ENCODE assay signal across 14 cellular contexts in the genomic region with DNA sequence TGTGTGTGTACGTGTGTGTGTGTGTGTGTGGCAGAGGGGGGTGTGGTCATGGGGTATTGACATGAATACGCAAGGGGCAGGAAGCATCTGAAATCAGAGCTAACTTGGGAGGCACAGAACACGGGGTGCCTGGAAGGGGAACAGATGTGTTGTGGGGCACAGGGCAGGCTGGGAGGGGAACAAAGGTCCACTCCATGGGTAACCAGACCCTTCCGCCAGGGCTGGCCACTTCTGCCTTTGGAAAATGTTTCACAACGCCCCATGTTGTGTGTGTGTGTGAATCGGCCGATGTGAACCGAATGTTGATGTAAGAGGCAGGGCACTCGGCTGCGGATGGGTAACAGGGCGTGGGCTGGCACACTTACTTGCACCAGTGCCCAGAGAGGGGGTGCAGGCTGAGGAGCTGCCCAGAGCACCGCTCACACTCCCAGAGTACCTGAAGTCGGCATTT. TPM values are rescaled to one million over a fixed set of nuclear protein-coding genes. Genes with fewer than 3 reads are reported as not detected.
A peak's percentile ranks its signal among the peaks of the same experiment; 100 is the strongest.
DNase-seq lines count a peak whose midpoint lies in the region; ATAC-seq and TF ChIP-seq lines count a peak whose summit lies in the region.
"Had no signal": no experiment of that assay in that cellular context is flagged by ENCODE, and none has a peak within 500 bp of the region (broad histone marks: within the 10 kb centered on the region; RNA-seq: fewer than 3 reads in every experiment).

A gene with protein sequence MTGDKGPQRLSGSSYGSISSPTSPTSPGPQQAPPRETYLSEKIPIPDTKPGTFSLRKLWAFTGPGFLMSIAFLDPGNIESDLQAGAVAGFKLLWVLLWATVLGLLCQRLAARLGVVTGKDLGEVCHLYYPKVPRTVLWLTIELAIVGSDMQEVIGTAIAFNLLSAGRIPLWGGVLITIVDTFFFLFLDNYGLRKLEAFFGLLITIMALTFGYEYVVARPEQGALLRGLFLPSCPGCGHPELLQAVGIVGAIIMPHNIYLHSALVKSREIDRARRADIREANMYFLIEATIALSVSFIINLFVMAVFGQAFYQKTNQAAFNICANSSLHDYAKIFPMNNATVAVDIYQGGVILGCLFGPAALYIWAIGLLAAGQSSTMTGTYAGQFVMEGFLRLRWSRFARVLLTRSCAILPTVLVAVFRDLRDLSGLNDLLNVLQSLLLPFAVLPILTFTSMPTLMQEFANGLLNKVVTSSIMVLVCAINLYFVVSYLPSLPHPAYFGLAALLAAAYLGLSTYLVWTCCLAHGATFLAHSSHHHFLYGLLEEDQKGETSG (plus strand): TSS at position 358 of the 451 bp plus-strand sequence. CDS start 96 bp downstream, outside the sequence.

- no peak for ATAC-seq in HG02763 (IDR thresholded peaks at IDR 0.05; ENCODE audit: unreplicated experiment)

- H3K27ac Mint-ChIP-seq in glutamatergic neuron (ENCODE audit: unreplicated experiment), result no peak within 1 kb of the TSS

- TF ChIP-seq POLR2A in lower leg skin (IDR thresholded peaks at IDR 0.05), result no peak

- H3K36me3 ChIP-seq in HEK293 (ENCODE audit: control insufficient read depth in 2 of 2, insufficient read depth in 1 of 2, low read length in 2 of 2) (no peaks in the 10 kb centered on the region; a peak in 1 of 3 replicates), skeletal muscle tissue (ENCODE audit: control insufficient read depth in 3 of 3, insufficient read depth in 3 of 3, low read length in 3 of 3) (no peaks in the 10 kb centered on the region)

- DNase-seq in dorsolateral prefrontal cortex, result peak in 2 of 10 donors; percentile 41 to 65
- peak; percentile 67 to 91 for DNase-seq in lower leg skin (ENCODE audit: low spot score in 2 of 2)
- DNase-seq in OCI-M2 (lab: John Stamatoyannopoulos, UW; ENCODE audit: unreplicated experiment), result no peak
- no peak for DNase-seq in activated gamma-delta T cell (lab: John Stamatoyannopoulos, UW)
- no peak for DNase-seq in glutamatergic neuron
- DNase-seq: activated CD4-positive, CD25-positive, alpha-beta regulatory T cell; activated effector memory CD4-positive, alpha-beta T cell treated with Interleukin-2 at 50 U/mL for 16 hours; mesendoderm; NCI-H345 had no signal

- peaks cover 7% of the 10 kb centered on the region for H3K27me3 Mint-ChIP-seq in glutamatergic neuron (ENCODE audit: unreplicated experiment)

- WGBS in lower leg skin, 2 donors, result 43 to 54% methylated on average over 13 of the region's 13 CpGs

- H3K27me3 ChIP-seq in dorsolateral prefrontal cortex (no peaks in the 10 kb centered on the region), skeletal muscle tissue (ENCODE audit: control insufficient read depth in 3 of 3, insufficient read depth in 3 of 3, low read length in 3 of 3) (peaks cover 0 to under 1% (median 0%) of the 10 kb centered on the region in 3 donors)

- no peak within 1 kb of the TSS for H3K9ac ChIP-seq in skeletal muscle tissue (ENCODE audit: low read depth in 1 of 3, low read length in 3 of 3)
- H3K9ac ChIP-seq: KMS-11 had no signal

- H3K4me3 Mint-ChIP-seq in glutamatergic neuron (ENCODE audit: unreplicated experiment), result no peak within 1 kb of the TSS
- H3K4me3 Mint-ChIP-seq: central memory CD8-positive, alpha-beta T cell had no signal

- no peaks in the 10 kb centered on the region for H3K4me1 Mint-ChIP-seq in glutamatergic neuron (ENCODE audit: low read depth, unreplicated experiment)

- TF ChIP-seq CTCF in HEK293 (tag by site-specific recombination; IDR thresholded peaks at IDR 0.05) (no peak), dorsolateral prefrontal cortex (IDR thresholded peaks at IDR 0.05 in 54 of 56, conservative IDR thresholded peaks at IDR 0.05 in 2 of 56; ENCODE audit: low read depth in 1 of 56, partially characterized antibody in 56 of 56) (no peak), lower leg skin (IDR thresholded peaks at IDR 0.05) (no peak), glutamatergic neuron (IDR thresholded peaks at IDR 0.05; ENCODE audit: partially characterized antibody, unreplicated experiment) (no peak)

- intact Hi-C loops in dorsolateral prefrontal cortex (cut with DNase I), result no loop called here
- intact Hi-C loops in lower leg skin (cut with DNase I; ENCODE audit: low total_unique reads), result no loop called here

- peaks cover 2% of the 10 kb centered on the region for H3K9me3 Mint-ChIP-seq in glutamatergic neuron (ENCODE audit: unreplicated experiment)
- H3K9me3 Mint-ChIP-seq: central memory CD8-positive, alpha-beta T cell had no signal

- H3K27ac ChIP-seq in HEK293 (ENCODE audit: extremely low read depth, low read depth, low read length) (no peak within 1 kb of the TSS), dorsolateral prefrontal cortex (peak within 1 kb of the TSS in 40 of 59 donors; percentile 5 to 81 (median 52)), skeletal muscle tissue (ENCODE audit: low read depth, low read length) (peak within 1 kb of the TSS; percentile 36)
- H3K27ac ChIP-seq: KMS-11 had no signal

- H3K4me1 ChIP-seq in HEK293 (ENCODE audit: control insufficient read depth, insufficient read depth, low read length) (no peaks in the 10 kb centered on the region), skeletal muscle tissue (ENCODE audit: control insufficient read depth in 3 of 3, insufficient read depth in 3 of 3, low read length in 3 of 3) (peaks cover 0 to 1% (median 0%) of the 10 kb centered on the region in 3 donors)

- POLR2A ChIA-PET in HEK293 (lab: Yijun Ruan, JAX), result no interaction called here

- CTCF ChIA-PET in HEK293 (lab: Yijun Ruan, JAX), result no interaction called here

- H3K36me3 Mint-ChIP-seq in glutamatergic neuron (ENCODE audit: unreplicated experiment), result no peaks in the 10 kb centered on the region

- H3K9me3 ChIP-seq in HEK293 (ENCODE audit: control insufficient read depth, insufficient read depth, low read depth, low read length) (no peaks in the 10 kb centered on the region), skeletal muscle tissue (ENCODE audit: control insufficient read depth in 3 of 3, low read length in 3 of 3) (no peaks in the 10 kb centered on the region)

- H3K4me3 ChIP-seq in HEK293 (ENCODE audit: low read depth, low read length), result no peak within 1 kb of the TSS
- peak within 1 kb of the TSS in 40 of 59 donors; percentile 1 to 53 (median 31) for H3K4me3 ChIP-seq in dorsolateral prefrontal cortex
- H3K4me3 ChIP-seq in lower leg skin (ENCODE audit: low read depth, poor library complexity, severe bottlenecking), result no peak within 1 kb of the TSS
- H3K4me3 ChIP-seq in skeletal muscle tissue (ENCODE audit: low read length in 3 of 3), result no peak within 1 kb of the TSS

TF ChIP-seq in HEK293, 187 proteins besides CTCF, POLR2A, EP300 and RAD21:
- TF ChIP-seq, protein P1, sequence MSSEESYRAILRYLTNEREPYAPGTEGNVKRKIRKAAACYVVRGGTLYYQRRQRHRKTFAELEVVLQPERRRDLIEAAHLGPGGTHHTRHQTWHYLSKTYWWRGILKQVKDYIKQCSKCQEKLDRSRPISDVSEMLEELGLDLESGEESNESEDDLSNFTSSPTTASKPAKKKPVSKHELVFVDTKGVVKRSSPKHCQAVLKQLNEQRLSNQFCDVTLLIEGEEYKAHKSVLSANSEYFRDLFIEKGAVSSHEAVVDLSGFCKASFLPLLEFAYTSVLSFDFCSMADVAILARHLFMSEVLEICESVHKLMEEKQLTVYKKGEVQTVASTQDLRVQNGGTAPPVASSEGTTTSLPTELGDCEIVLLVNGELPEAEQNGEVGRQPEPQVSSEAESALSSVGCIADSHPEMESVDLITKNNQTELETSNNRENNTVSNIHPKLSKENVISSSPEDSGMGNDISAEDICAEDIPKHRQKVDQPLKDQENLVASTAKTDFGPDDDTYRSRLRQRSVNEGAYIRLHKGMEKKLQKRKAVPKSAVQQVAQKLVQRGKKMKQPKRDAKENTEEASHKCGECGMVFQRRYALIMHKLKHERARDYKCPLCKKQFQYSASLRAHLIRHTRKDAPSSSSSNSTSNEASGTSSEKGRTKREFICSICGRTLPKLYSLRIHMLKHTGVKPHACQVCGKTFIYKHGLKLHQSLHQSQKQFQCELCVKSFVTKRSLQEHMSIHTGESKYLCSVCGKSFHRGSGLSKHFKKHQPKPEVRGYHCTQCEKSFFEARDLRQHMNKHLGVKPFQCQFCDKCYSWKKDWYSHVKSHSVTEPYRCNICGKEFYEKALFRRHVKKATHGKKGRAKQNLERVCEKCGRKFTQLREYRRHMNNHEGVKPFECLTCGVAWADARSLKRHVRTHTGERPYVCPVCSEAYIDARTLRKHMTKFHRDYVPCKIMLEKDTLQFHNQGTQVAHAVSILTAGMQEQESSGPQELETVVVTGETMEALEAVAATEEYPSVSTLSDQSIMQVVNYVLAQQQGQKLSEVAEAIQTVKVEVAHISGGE (tag by site-specific recombination; conservative IDR thresholded peaks at IDR 0.05; ENCODE audit: low read depth), result no peak
- 0 out of 2 replicates have a peak, but pooled peaks have one; percentile 57 for TF ChIP-seq KLF9 (tag by site-specific recombination; IDR thresholded peaks at IDR 0.05; ENCODE audit: low read depth)
- TF ChIP-seq, protein P2, sequence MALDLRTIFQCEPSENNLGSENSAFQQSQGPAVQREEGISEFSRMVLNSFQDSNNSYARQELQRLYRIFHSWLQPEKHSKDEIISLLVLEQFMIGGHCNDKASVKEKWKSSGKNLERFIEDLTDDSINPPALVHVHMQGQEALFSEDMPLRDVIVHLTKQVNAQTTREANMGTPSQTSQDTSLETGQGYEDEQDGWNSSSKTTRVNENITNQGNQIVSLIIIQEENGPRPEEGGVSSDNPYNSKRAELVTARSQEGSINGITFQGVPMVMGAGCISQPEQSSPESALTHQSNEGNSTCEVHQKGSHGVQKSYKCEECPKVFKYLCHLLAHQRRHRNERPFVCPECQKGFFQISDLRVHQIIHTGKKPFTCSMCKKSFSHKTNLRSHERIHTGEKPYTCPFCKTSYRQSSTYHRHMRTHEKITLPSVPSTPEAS (tag by site-specific recombination; IDR thresholded peaks at IDR 0.05), result 0 out of 2 replicates have a peak, but pooled peaks have one; percentile 37

RNA-seq across cellular contexts. Expression of the gene that starts here (rescaled TPM):
- total RNA-seq in dorsolateral prefrontal cortex, result 10 to 100 TPM in 90 of 120 experiments, 1 to 10 TPM in 30; 2.6 to 76.0 (median 19.2) TPM
- total RNA-seq in lower leg skin, result 1 to 10 TPM; 2.2 to 4.6 (median 3.5) TPM
- 1.0 TPM for total RNA-seq in skeletal muscle tissue
- not detected for total RNA-seq in glutamatergic neuron (ENCODE audit: unreplicated experiment)

Comparison
In these comparisons a context has a peak if more than half of its experiments do, and no peak if none do; other contexts are left out.
1. H3K4me3 ChIP-seq: peak in dorsolateral prefrontal cortex (40 of 59); none in HEK293 (single experiment), lower leg skin (single experiment) and skeletal muscle tissue (0 of 3).
2. DNase-seq: peak in lower leg skin (2 of 2); none in OCI-M2 (single experiment), activated gamma-delta T cell (single experiment) and glutamatergic neuron (single experiment).